Comparison of ENCODE assay signal across 1 cellular context in the genomic region with DNA sequence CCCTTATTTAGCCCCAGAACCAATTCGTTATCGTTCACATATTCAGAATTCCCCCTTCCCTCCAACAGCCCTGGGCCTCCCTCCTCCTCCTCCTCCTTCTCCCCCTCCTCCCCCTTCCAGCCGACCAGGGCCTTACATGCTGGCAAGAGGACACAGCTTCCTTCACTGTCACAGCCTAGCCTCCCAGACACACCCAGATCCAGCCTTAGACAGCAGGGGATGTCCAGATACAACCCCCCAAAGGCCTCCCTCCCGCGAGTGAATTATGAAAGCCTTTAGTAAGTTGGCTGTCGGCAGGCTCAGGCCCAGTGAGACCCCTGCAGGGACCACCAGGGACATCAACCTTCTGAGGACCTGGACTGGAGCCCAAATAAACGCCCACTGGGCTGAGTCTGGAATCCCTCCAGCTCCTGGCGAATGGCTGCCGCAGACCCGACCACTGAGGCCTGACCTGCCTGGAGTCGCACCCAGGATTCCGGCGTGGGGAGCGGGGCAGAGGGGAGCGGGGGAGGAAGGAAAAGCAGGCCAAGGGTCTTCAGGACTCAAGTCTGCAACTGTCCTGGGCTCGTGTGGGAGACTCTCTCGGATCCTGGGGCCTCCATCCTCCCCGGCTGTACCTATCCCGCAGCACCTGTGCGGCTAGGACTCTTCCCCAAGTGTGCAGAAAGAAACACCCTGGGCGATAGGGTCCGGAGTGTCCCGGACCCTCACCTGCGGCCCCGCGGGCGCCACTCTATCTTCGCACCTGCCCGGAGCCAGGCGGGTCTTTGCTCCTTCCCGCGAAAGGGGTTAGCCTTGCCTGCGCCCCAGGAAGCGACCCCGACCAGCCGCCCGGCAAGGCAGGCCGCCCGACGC.
TF ChIP-seq lines count a peak whose summit lies in the region.

No MANE protein-coding gene starts in this region.

TF ChIP-seq in A549, 52 proteins besides CTCF, POLR2A, EP300 and RAD21:
- TF ChIP-seq, protein P1, sequence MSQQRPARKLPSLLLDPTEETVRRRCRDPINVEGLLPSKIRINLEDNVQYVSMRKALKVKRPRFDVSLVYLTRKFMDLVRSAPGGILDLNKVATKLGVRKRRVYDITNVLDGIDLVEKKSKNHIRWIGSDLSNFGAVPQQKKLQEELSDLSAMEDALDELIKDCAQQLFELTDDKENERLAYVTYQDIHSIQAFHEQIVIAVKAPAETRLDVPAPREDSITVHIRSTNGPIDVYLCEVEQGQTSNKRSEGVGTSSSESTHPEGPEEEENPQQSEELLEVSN (IDR thresholded peaks at IDR 0.05; ENCODE audit: borderline replicate concordance, low read depth), result 0 out of 2 replicates have a peak, but pooled peaks have one; percentile 44
- peak; percentile 30; the same call in 1 of the 2 replicates for TF ChIP-seq PHF8 (IDR thresholded peaks at IDR 0.05; ENCODE audit: borderline replicate concordance, low read depth)
- no peak for TF ChIP-seq ESRRA (IDR thresholded peaks at IDR 0.05; ENCODE audit: borderline replicate concordance, low read length)
